ENCODE assay signal across 15 cellular contexts in genomic region chr9:131826966-131827525, GRCh38.
DNase-seq lines count a peak whose midpoint lies in the region; ATAC-seq, FAIRE-seq and TF ChIP-seq lines count a peak whose summit lies in the region.
"Had no signal": no experiment of that assay in that cellular context is flagged by ENCODE, and none has a peak within 500 bp of the region (broad histone marks: within the 10 kb centered on the region; RNA-seq: fewer than 3 reads in every experiment).

No MANE protein-coding gene starts in this region.

- no peak for ATAC-seq in HG03095 (IDR thresholded peaks at IDR 0.05; ENCODE audit: unreplicated experiment)
- ATAC-seq: Right ventricle myocardium inferior had no signal

- peak; percentile 81 for FAIRE-seq in bronchial epithelial cell (lab: Jason Lieb, UNC)

- no peaks in the 10 kb centered on the region for H3K36me3 ChIP-seq in bronchial epithelial cell (ENCODE audit: control insufficient read depth, insufficient read depth, low read length)

- DNase-seq in Daoy (ENCODE audit: low read depth) = peak; percentile 45
- peak; percentile 80 for DNase-seq in bronchial epithelial cell (ENCODE audit: low read depth)
- DNase-seq in kidney tubule cell (ENCODE audit: low spot score) = peak; percentile 9
- no peak for DNase-seq in NAMALWA (ENCODE audit: low spot score)
- no peak for DNase-seq in activated CD4-positive, alpha-beta T cell treated with anti-CD3 and anti-CD28 coated beads for 1 hour
- DNase-seq: GOT3, HFFc6, IMR-90, NCI-H1436, NCI-H2029, NCI-H774 had no signal

- H3K4me3 ChIP-seq in bronchial epithelial cell (ENCODE audit: low read depth, low read length) = no peak overlapping the region
- H3K4me3 ChIP-seq: BLaER1 had no signal

- no peak for TF ChIP-seq EP300 in Ishikawa (IDR thresholded peaks at IDR 0.05; ENCODE audit: borderline replicate concordance)

- H3K27me3 ChIP-seq in bronchial epithelial cell (ENCODE audit: control insufficient read depth, insufficient read depth, low read length) = peaks cover 2% of the 10 kb centered on the region
- H3K27me3 ChIP-seq: BLaER1 had no signal

- TF ChIP-seq RAD21 in Ishikawa (IDR thresholded peaks at IDR 0.05; ENCODE audit: low read depth) = no peak

- no peak for TF ChIP-seq CTCF in bronchial epithelial cell (IDR thresholded peaks at IDR 0.05; ENCODE audit: insufficient read depth, low read length, severe bottlenecking)

TF ChIP-seq in Ishikawa, 13 proteins besides CTCF, POLR2A, EP300 and RAD21:
- no peak for TF ChIP-seq FOXM1 (IDR thresholded peaks at IDR 0.05; ENCODE audit: borderline replicate concordance, low read depth)
- TF ChIP-seq, protein P1, sequence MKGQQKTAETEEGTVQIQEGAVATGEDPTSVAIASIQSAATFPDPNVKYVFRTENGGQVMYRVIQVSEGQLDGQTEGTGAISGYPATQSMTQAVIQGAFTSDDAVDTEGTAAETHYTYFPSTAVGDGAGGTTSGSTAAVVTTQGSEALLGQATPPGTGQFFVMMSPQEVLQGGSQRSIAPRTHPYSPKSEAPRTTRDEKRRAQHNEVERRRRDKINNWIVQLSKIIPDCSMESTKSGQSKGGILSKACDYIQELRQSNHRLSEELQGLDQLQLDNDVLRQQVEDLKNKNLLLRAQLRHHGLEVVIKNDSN (IDR thresholded peaks at IDR 0.05) = peak; percentile 62

Comparison
In these comparisons a context has a peak if more than half of its experiments do, and no peak if none do; other contexts are left out.
1. DNase-seq: peak in Daoy (single experiment), bronchial epithelial cell (single experiment) and kidney tubule cell (single experiment); none in NAMALWA (single experiment) and activated CD4-positive, alpha-beta T cell treated with anti-CD3 and anti-CD28 coated beads for 1 hour (single experiment).